In the genomic region with DNA sequence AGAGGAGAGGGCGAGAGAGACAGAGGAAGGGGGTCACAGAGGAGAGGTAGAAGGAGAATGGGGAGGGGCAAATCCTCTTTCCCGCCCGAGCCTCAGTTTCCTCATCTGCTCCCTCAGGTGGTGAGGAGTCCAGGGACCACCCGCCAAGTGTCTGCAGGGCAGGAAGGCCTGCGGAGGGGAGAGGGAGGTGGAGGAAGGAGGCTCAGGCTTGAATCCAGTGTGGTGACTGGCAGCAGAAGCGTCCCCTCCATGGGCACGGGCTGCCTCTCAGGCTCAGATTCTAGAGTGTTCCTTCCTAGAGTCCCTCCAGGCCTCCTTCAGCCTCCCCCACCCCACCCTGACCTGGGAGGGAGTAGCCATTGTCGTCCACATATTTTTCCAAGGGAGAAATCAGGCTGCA, we compare ENCODE assay signal across 1 cellular context.
TF ChIP-seq lines count a peak whose summit lies in the region.

No MANE protein-coding gene starts in this region.

TF ChIP-seq in SK-N-SH, 30 proteins besides CTCF, POLR2A, EP300 and RAD21 (continued from another document):
- TF ChIP-seq, protein P1, sequence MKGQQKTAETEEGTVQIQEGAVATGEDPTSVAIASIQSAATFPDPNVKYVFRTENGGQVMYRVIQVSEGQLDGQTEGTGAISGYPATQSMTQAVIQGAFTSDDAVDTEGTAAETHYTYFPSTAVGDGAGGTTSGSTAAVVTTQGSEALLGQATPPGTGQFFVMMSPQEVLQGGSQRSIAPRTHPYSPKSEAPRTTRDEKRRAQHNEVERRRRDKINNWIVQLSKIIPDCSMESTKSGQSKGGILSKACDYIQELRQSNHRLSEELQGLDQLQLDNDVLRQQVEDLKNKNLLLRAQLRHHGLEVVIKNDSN (IDR thresholded peaks at IDR 0.05; ENCODE audit: borderline replicate concordance, low read depth): no peak
- TF ChIP-seq GATA2 (CRISPR knock-in tag; IDR thresholded peaks at IDR 0.05): no peak
- TF ChIP-seq TCF12 (IDR thresholded peaks at IDR 0.05): no peak
- TF ChIP-seq NRF1 (IDR thresholded peaks at IDR 0.05; ENCODE audit: low read depth, low read length): no peak
- no peak for TF ChIP-seq MEF2A (IDR thresholded peaks at IDR 0.05; ENCODE audit: borderline replicate concordance, low read depth)
- TF ChIP-seq, protein P2, sequence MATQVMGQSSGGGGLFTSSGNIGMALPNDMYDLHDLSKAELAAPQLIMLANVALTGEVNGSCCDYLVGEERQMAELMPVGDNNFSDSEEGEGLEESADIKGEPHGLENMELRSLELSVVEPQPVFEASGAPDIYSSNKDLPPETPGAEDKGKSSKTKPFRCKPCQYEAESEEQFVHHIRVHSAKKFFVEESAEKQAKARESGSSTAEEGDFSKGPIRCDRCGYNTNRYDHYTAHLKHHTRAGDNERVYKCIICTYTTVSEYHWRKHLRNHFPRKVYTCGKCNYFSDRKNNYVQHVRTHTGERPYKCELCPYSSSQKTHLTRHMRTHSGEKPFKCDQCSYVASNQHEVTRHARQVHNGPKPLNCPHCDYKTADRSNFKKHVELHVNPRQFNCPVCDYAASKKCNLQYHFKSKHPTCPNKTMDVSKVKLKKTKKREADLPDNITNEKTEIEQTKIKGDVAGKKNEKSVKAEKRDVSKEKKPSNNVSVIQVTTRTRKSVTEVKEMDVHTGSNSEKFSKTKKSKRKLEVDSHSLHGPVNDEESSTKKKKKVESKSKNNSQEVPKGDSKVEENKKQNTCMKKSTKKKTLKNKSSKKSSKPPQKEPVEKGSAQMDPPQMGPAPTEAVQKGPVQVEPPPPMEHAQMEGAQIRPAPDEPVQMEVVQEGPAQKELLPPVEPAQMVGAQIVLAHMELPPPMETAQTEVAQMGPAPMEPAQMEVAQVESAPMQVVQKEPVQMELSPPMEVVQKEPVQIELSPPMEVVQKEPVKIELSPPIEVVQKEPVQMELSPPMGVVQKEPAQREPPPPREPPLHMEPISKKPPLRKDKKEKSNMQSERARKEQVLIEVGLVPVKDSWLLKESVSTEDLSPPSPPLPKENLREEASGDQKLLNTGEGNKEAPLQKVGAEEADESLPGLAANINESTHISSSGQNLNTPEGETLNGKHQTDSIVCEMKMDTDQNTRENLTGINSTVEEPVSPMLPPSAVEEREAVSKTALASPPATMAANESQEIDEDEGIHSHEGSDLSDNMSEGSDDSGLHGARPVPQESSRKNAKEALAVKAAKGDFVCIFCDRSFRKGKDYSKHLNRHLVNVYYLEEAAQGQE (IDR thresholded peaks at IDR 0.05; ENCODE audit: low read depth, low read length): no peak
- TF ChIP-seq SIN3A (IDR thresholded peaks at IDR 0.05; ENCODE audit: borderline replicate concordance, low read depth, low read length): no peak
- TF ChIP-seq, protein P3, sequence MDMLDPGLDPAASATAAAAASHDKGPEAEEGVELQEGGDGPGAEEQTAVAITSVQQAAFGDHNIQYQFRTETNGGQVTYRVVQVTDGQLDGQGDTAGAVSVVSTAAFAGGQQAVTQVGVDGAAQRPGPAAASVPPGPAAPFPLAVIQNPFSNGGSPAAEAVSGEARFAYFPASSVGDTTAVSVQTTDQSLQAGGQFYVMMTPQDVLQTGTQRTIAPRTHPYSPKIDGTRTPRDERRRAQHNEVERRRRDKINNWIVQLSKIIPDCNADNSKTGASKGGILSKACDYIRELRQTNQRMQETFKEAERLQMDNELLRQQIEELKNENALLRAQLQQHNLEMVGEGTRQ (IDR thresholded peaks at IDR 0.05; ENCODE audit: borderline replicate concordance, low read depth, low read length): no peak
- no peak for TF ChIP-seq GABPA (IDR thresholded peaks at IDR 0.05; ENCODE audit: low read depth)
- TF ChIP-seq EZH2phosphoT487 (IDR thresholded peaks at IDR 0.05; ENCODE audit: borderline replicate concordance, low read depth): no peak
- TF ChIP-seq FOXM1 (IDR thresholded peaks at IDR 0.05; ENCODE audit: low read depth): no peak
TF ChIP-seq in SK-N-SH: peak in this region for 0.
